ENCODE assay signal across 8 cellular contexts in genomic region chr7:148772297-148773089, GRCh38.
A peak's percentile ranks its signal among the peaks of the same experiment; 100 is the strongest.
DNase-seq lines count a peak whose midpoint lies in the region; ATAC-seq and TF ChIP-seq lines count a peak whose summit lies in the region.

No MANE protein-coding gene starts in this region.

- H3K9me3 Mint-ChIP-seq in stimulated activated naive CD8-positive, alpha-beta T cell treated with anti-CD3 and anti-CD28 coated beads, Interleukin-15, amount 100 ng/mL, for 72 hours = no peaks in the 10 kb centered on the region

- DNase-seq in cardiac muscle cell (ENCODE audit: low read depth in 1 of 2, low spot score in 1 of 2) (peak in 1 of 2 donors; percentile 64), Right ventricle myocardium superior (no peak), iPS-NIHi7 (ENCODE audit: extremely low spot score) (peak; percentile 40), upper lobe of right lung (no peak)
- peak; percentile 17 to 47 for DNase-seq in activated CD4-positive, alpha-beta T cell treated with anti-CD3 and anti-CD28 coated beads, Interleukin-2, amount 50 U/mL, for 48 hours
- DNase-seq in stimulated activated naive CD8-positive, alpha-beta T cell treated with anti-CD3 and anti-CD28 coated beads, Interleukin-15, amount 100 ng/mL, for 72 hours = peak; percentile 7 to 24

- H3K27ac Mint-ChIP-seq in stimulated activated naive CD8-positive, alpha-beta T cell treated with anti-CD3 and anti-CD28 coated beads, Interleukin-15, amount 100 ng/mL, for 72 hours = peak overlapping the region; percentile 2 to 71

- H3K4me1 ChIP-seq in cardiac muscle cell (ENCODE audit: low read depth) = no peaks in the 10 kb centered on the region
- no peaks in the 10 kb centered on the region for H3K4me1 ChIP-seq in upper lobe of right lung

- H3K36me3 ChIP-seq in cardiac muscle cell (peaks cover 62% of the 10 kb centered on the region), upper lobe of right lung (peaks cover 85% of the 10 kb centered on the region)

- H3K27me3 ChIP-seq in cardiac muscle cell = no peaks in the 10 kb centered on the region
- H3K27me3 ChIP-seq in upper lobe of right lung = no peaks in the 10 kb centered on the region

- peak overlapping the region; percentile 4 to 45 for H3K4me3 Mint-ChIP-seq in stimulated activated naive CD8-positive, alpha-beta T cell treated with anti-CD3 and anti-CD28 coated beads, Interleukin-15, amount 100 ng/mL, for 72 hours

- intact Hi-C loops in Right ventricle myocardium superior (cut with DNase I) (no loop called here), upper lobe of right lung (cut with DNase I) (no loop called here)

- H3K27me3 Mint-ChIP-seq in stimulated activated naive CD8-positive, alpha-beta T cell treated with anti-CD3 and anti-CD28 coated beads, Interleukin-15, amount 100 ng/mL, for 72 hours = no peaks in the 10 kb centered on the region

- H3K4me1 Mint-ChIP-seq in stimulated activated naive CD8-positive, alpha-beta T cell treated with anti-CD3 and anti-CD28 coated beads, Interleukin-15, amount 100 ng/mL, for 72 hours = peaks cover 31% of the 10 kb centered on the region

- TF ChIP-seq CTCF in cardiac muscle cell (IDR thresholded peaks at IDR 0.05; ENCODE audit: low read depth, low read length) (no peak), upper lobe of right lung (IDR thresholded peaks at IDR 0.05) (no peak)

- H3K9me3 ChIP-seq in cardiac muscle cell (ENCODE audit: low read depth) = no peaks in the 10 kb centered on the region
- no peaks in the 10 kb centered on the region for H3K9me3 ChIP-seq in upper lobe of right lung

- H3K27ac ChIP-seq in cardiac muscle cell (peak overlapping the region; percentile 23), upper lobe of right lung (no peak overlapping the region)

- no peak for ATAC-seq in Right ventricle myocardium superior (ENCODE audit: poor library complexity)
- ATAC-seq in stimulated activated naive CD8-positive, alpha-beta T cell treated with anti-CD3 and anti-CD28 coated beads, Interleukin-15, amount 100 ng/mL, for 72 hours = peak; percentile 87
- ATAC-seq in GM18868 (IDR thresholded peaks at IDR 0.05; ENCODE audit: unreplicated experiment) = no peak
- no peak for ATAC-seq in HG02571 (IDR thresholded peaks at IDR 0.05; ENCODE audit: unreplicated experiment)
- no peak for ATAC-seq in upper lobe of right lung

- H3K4me3 ChIP-seq in cardiac muscle cell (no peak overlapping the region), upper lobe of right lung (no peak overlapping the region)

Comparison
In these comparisons a context has a peak if more than half of its experiments do, and no peak if none do; other contexts are left out.
1. DNase-seq: peak in activated CD4-positive, alpha-beta T cell treated with anti-CD3 and anti-CD28 coated beads, Interleukin-2, amount 50 U/mL, for 48 hours (2 of 2), iPS-NIHi7 (single experiment) and stimulated activated naive CD8-positive, alpha-beta T cell treated with anti-CD3 and anti-CD28 coated beads, Interleukin-15, amount 100 ng/mL, for 72 hours (2 of 2); none in Right ventricle myocardium superior (single experiment) and upper lobe of right lung (single experiment).